1 cellular context compared by ENCODE assay signal in the genomic region with DNA sequence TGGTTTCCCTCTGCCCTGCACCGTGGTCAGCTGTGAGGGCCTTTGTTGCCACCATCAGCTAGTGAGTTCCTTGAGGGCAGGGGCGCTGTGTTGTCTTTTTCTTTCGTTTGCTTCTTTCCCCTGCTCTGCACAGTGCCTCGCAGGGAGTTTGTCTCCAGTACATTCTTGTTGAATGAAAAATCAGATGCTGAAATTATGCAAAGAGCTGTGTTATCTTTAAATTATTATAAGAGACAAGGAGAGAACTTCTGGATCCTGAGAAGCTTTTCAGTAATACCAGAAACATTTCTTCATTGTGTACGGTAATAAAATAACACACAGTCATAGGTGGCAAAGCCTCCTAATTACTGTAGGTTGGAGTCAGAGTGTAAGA.
TF ChIP-seq lines count a peak whose summit lies in the region.

No MANE protein-coding gene starts in this region.

TF ChIP-seq in IMR-90, 13 proteins besides CTCF, POLR2A, EP300 and RAD21:
- TF ChIP-seq NFE2L2 (IDR thresholded peaks at IDR 0.05; ENCODE audit: low read depth, low read length): no peak
- no peak for TF ChIP-seq FOS (IDR thresholded peaks at IDR 0.05; ENCODE audit: low read depth, low read length)
- TF ChIP-seq, protein P1, sequence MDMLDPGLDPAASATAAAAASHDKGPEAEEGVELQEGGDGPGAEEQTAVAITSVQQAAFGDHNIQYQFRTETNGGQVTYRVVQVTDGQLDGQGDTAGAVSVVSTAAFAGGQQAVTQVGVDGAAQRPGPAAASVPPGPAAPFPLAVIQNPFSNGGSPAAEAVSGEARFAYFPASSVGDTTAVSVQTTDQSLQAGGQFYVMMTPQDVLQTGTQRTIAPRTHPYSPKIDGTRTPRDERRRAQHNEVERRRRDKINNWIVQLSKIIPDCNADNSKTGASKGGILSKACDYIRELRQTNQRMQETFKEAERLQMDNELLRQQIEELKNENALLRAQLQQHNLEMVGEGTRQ (IDR thresholded peaks at IDR 0.05; ENCODE audit: low read depth, low read length): no peak
- TF ChIP-seq BHLHE40 (IDR thresholded peaks at IDR 0.05; ENCODE audit: low read depth, low read length): no peak
- no peak for TF ChIP-seq RFX5 (IDR thresholded peaks at IDR 0.05; ENCODE audit: low read depth, low read length)
- TF ChIP-seq MXI1 (IDR thresholded peaks at IDR 0.05; ENCODE audit: borderline replicate concordance, low read depth, low read length): no peak
- TF ChIP-seq, protein P2, sequence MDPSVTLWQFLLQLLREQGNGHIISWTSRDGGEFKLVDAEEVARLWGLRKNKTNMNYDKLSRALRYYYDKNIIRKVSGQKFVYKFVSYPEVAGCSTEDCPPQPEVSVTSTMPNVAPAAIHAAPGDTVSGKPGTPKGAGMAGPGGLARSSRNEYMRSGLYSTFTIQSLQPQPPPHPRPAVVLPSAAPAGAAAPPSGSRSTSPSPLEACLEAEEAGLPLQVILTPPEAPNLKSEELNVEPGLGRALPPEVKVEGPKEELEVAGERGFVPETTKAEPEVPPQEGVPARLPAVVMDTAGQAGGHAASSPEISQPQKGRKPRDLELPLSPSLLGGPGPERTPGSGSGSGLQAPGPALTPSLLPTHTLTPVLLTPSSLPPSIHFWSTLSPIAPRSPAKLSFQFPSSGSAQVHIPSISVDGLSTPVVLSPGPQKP (IDR thresholded peaks at IDR 0.05; ENCODE audit: borderline replicate concordance, low read depth, low read length): no peak
- no peak for TF ChIP-seq SMC3 (IDR thresholded peaks at IDR 0.05; ENCODE audit: low read depth, low read length)
- TF ChIP-seq RCOR1 (IDR thresholded peaks at IDR 0.05; ENCODE audit: insufficient replicate concordance, low read length): no peak
- no peak for TF ChIP-seq CEBPB (IDR thresholded peaks at IDR 0.05; ENCODE audit: low read depth, low read length)
- no peak for TF ChIP-seq MAZ (IDR thresholded peaks at IDR 0.05; ENCODE audit: borderline replicate concordance, low read depth, low read length)
- no peak for TF ChIP-seq CHD1 (IDR thresholded peaks at IDR 0.05; ENCODE audit: low read depth, low read length)
- no peak for TF ChIP-seq MAFK (IDR thresholded peaks at IDR 0.05; ENCODE audit: low read depth, low read length)
